ENCODE assay signal across 28 cellular contexts in the genomic region with DNA sequence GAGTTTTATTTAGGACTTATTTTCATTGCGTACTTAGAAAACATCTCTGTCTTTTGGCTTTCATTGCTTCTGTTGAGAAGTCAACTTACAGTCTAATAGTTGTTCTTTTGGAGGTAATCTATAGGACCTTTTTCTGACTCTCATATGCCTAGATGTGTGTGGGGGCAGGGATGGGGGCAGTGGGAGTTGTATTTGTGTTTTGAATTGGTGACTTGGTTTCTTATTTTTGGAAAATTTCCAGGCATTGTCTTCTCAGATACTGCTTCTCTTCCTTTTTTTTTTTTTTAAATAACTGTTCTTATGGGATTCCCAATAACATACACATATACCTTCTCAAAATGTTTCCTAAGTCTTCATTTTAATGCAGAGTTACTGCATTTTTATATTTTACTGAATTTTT.
"Had no signal": no experiment of that assay in that cellular context is flagged by ENCODE, and none has a peak within 500 bp of the region (broad histone marks: within the 10 kb centered on the region; RNA-seq: fewer than 3 reads in every experiment).

No MANE protein-coding gene starts in this region.

- H3K9me3 Mint-ChIP-seq: effector memory CD8-positive, alpha-beta T cell; endodermal cell; memory B cell; naive thymus-derived CD4-positive, alpha-beta T cell; natural killer cell had no signal

- H3K27me3 ChIP-seq: esophagus squamous epithelium, gastrocnemius medialis, heart right ventricle, left lung had no signal

- DNase-seq: effector CD8-positive, alpha-beta T cell; effector memory CD8-positive, alpha-beta T cell; endodermal cell; erythroblast; esophagus squamous epithelium; foreskin fibroblast; foreskin melanocyte; gastrocnemius medialis; glutamatergic neuron; head of caudate nucleus; heart right ventricle; hippocampal formation; left cardiac atrium; left lung; left ventricle myocardium superior; lower lobe of right lung; mammary epithelial cell; mesendoderm; midbrain; naive thymus-derived CD4-positive, alpha-beta T cell; natural killer cell had no signal

- FAIRE-seq: colon, islet of Langerhans, keratinocyte had no signal

- H3K27ac Mint-ChIP-seq: endodermal cell; memory B cell; naive thymus-derived CD4-positive, alpha-beta T cell; natural killer cell had no signal

- ATAC-seq: effector memory CD8-positive, alpha-beta T cell; esophagus mucosa; gastrocnemius medialis; heart right ventricle; left cardiac atrium; left lung; left ventricle myocardium superior; lower lobe of right lung; naive thymus-derived CD4-positive, alpha-beta T cell; natural killer cell had no signal

- H3K4me3 Mint-ChIP-seq: effector memory CD8-positive, alpha-beta T cell; endodermal cell; memory B cell; naive thymus-derived CD4-positive, alpha-beta T cell; natural killer cell had no signal

- H3K4me1 Mint-ChIP-seq: memory B cell had no signal

- H3K4me3 ChIP-seq: coronary artery, esophagus squamous epithelium, gastrocnemius medialis, heart right ventricle, left lung, lower lobe of right lung had no signal

- H3K4me1 ChIP-seq: esophagus squamous epithelium, gastrocnemius medialis, left lung, lower lobe of right lung had no signal

- H3K9me3 ChIP-seq: esophagus squamous epithelium, gastrocnemius medialis, heart right ventricle, left lung, lower lobe of right lung had no signal

- H3K27me3 Mint-ChIP-seq: effector memory CD8-positive, alpha-beta T cell; memory B cell; naive thymus-derived CD4-positive, alpha-beta T cell had no signal

- H3K27ac ChIP-seq: coronary artery, epithelial cell of prostate, esophagus squamous epithelium, gastrocnemius medialis, heart right ventricle, left lung, lower lobe of right lung had no signal
